ENCODE assay signal across 16 cellular contexts in the genomic region with DNA sequence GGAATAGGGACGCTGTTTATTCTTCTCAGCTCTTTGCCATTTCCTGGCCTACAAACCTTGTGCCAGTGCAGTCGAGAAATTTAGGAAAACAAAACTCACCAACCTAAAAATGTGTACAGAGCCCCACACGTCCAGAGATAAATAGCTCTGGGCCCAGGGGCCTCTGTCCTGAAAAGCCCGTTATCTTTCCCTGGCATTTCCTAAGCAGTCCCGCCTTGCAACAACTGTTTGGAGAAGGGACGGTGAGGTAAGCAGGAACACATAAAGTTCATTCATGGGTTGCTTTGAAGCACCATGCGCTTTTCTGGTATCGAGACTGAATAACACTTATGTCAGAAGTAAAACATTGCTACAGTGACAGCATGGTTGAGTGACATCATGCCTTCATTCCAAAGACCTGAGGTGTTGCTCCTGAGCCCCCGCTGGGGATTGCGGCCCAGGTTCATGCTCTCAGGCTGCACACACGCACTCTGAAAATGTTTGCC.
DNase-seq lines count a peak whose midpoint lies in the region; ATAC-seq and TF ChIP-seq lines count a peak whose summit lies in the region.
"Had no signal": no experiment of that assay in that cellular context is flagged by ENCODE, and none has a peak within 500 bp of the region (broad histone marks: within the 10 kb centered on the region; RNA-seq: fewer than 3 reads in every experiment).

No MANE protein-coding gene starts in this region.

- no peaks in the 10 kb centered on the region for H3K27me3 ChIP-seq in heart right ventricle
- H3K27me3 ChIP-seq in CD8-positive, alpha-beta T cell (ENCODE audit: insufficient read depth, low read length): no peaks in the 10 kb centered on the region

- WGBS in heart right ventricle, 2 donors: 44 to 47% methylated on average over 11 of the region's 11 CpGs

- no peak overlapping the region for H3K27ac Mint-ChIP-seq in T-helper 17 cell
- H3K27ac Mint-ChIP-seq in CD8-positive, alpha-beta T cell: no peak overlapping the region
- no peak overlapping the region for H3K27ac Mint-ChIP-seq in activated naive CD8-positive, alpha-beta T cell treated with anti-CD3 and anti-CD28 coated beads, Interleukin-2, amount 50 U/mL, for 24 hours
- H3K27ac Mint-ChIP-seq: naive B cell had no signal

- no peaks in the 10 kb centered on the region for H3K36me3 Mint-ChIP-seq in T-helper 17 cell (ENCODE audit: low read depth)
- no peaks in the 10 kb centered on the region for H3K36me3 Mint-ChIP-seq in CD8-positive, alpha-beta T cell
- H3K36me3 Mint-ChIP-seq in activated naive CD8-positive, alpha-beta T cell treated with anti-CD3 and anti-CD28 coated beads, Interleukin-2, amount 50 U/mL, for 24 hours (ENCODE audit: low read depth): no peaks in the 10 kb centered on the region

- POLR2A ChIA-PET in CD8-positive, alpha-beta T cell (lab: Charles Lee): no interaction called here

- H3K4me1 Mint-ChIP-seq in T-helper 17 cell: no peaks in the 10 kb centered on the region
- no peaks in the 10 kb centered on the region for H3K4me1 Mint-ChIP-seq in CD8-positive, alpha-beta T cell (ENCODE audit: low read depth)
- H3K4me1 Mint-ChIP-seq in activated naive CD8-positive, alpha-beta T cell treated with anti-CD3 and anti-CD28 coated beads, Interleukin-2, amount 50 U/mL, for 24 hours: no peaks in the 10 kb centered on the region
- H3K4me1 Mint-ChIP-seq: central memory CD8-positive, alpha-beta T cell; naive B cell had no signal

- H3K9me3 ChIP-seq in heart right ventricle (no peaks in the 10 kb centered on the region), T-helper 17 cell (ENCODE audit: control insufficient read depth, low read length, poor library complexity, severe bottlenecking) (no peaks in the 10 kb centered on the region)
- H3K9me3 ChIP-seq in CD8-positive, alpha-beta T cell (ENCODE audit: low read length): no peaks in the 10 kb centered on the region
- H3K9me3 ChIP-seq: HAP-1 had no signal

- H3K4me1 ChIP-seq in heart right ventricle: peaks cover 5 to 33% (median 15%) of the 10 kb centered on the region in 9 donors
- no peaks in the 10 kb centered on the region for H3K4me1 ChIP-seq in CD8-positive, alpha-beta T cell (ENCODE audit: insufficient read depth, low read length)
- H3K4me1 ChIP-seq: HAP-1 had no signal

- no peak overlapping the region for H3K4me3 ChIP-seq in heart right ventricle
- H3K4me3 ChIP-seq in CD8-positive, alpha-beta T cell (ENCODE audit: low read depth, low read length): no peak overlapping the region
- H3K4me3 ChIP-seq: HAP-1 had no signal

- H3K27ac ChIP-seq in heart right ventricle: peak overlapping the region; percentile 51 to 92 (median 76)
- H3K27ac ChIP-seq in CD8-positive, alpha-beta T cell (ENCODE audit: low read depth, low read length): no peak overlapping the region

- TF ChIP-seq CTCF in heart right ventricle (IDR thresholded peaks at IDR 0.05): no peak
- no peak for TF ChIP-seq CTCF in CD8-positive, alpha-beta T cell (IDR thresholded peaks at IDR 0.05)

- ATAC-seq in heart right ventricle (peak in 7 of 8 donors; percentile 40 to 70 (median 54)), T-helper 17 cell (no peak)
- no peak for ATAC-seq in CD8-positive, alpha-beta T cell
- ATAC-seq in activated naive CD8-positive, alpha-beta T cell treated with anti-CD3 and anti-CD28 coated beads, Interleukin-2, amount 50 U/mL, for 24 hours: no peak

- H3K36me3 ChIP-seq in heart right ventricle: no peaks in the 10 kb centered on the region
- no peaks in the 10 kb centered on the region for H3K36me3 ChIP-seq in CD8-positive, alpha-beta T cell (ENCODE audit: insufficient read depth, low read length)
- H3K36me3 ChIP-seq: HAP-1 had no signal

- intact Hi-C loops in heart right ventricle (cut with DNase I): no loop called here
- intact Hi-C loops in CD8-positive, alpha-beta T cell (cut with DNase I, micrococcal nuclease): no loop called here

- H3K27me3 Mint-ChIP-seq in T-helper 17 cell: peaks cover under 1% of the 10 kb centered on the region
- peaks cover 2% of the 10 kb centered on the region for H3K27me3 Mint-ChIP-seq in CD8-positive, alpha-beta T cell (ENCODE audit: low read depth)
- H3K27me3 Mint-ChIP-seq in activated naive CD8-positive, alpha-beta T cell treated with anti-CD3 and anti-CD28 coated beads, Interleukin-2, amount 50 U/mL, for 24 hours: peaks cover 2% of the 10 kb centered on the region

- H3K9me3 Mint-ChIP-seq in CD8-positive, alpha-beta T cell: peaks cover 11% of the 10 kb centered on the region
- H3K9me3 Mint-ChIP-seq in activated naive CD8-positive, alpha-beta T cell treated with anti-CD3 and anti-CD28 coated beads, Interleukin-2, amount 50 U/mL, for 24 hours: no peaks in the 10 kb centered on the region
- H3K9me3 Mint-ChIP-seq: central memory CD8-positive, alpha-beta T cell had no signal

- H3K4me3 Mint-ChIP-seq in T-helper 17 cell: no peak overlapping the region
- H3K4me3 Mint-ChIP-seq in CD8-positive, alpha-beta T cell: no peak overlapping the region
- H3K4me3 Mint-ChIP-seq in activated naive CD8-positive, alpha-beta T cell treated with anti-CD3 and anti-CD28 coated beads, Interleukin-2, amount 50 U/mL, for 24 hours: no peak overlapping the region
- H3K4me3 Mint-ChIP-seq: central memory CD8-positive, alpha-beta T cell; naive B cell had no signal

- CTCF ChIA-PET in CD8-positive, alpha-beta T cell (lab: Charles Lee): no interaction called here

- DNase-seq in Daoy (ENCODE audit: low read depth) (peak; percentile 92), astrocyte of the hippocampus (ENCODE audit: low read depth, low spot score) (peak; percentile 74), heart right ventricle (no peak), renal cortical epithelial cell (ENCODE audit: low read depth) (peak; percentile 40), T-helper 17 cell (no peak), pons (ENCODE audit: low spot score) (no peak)
- no peak for DNase-seq in CD8-positive, alpha-beta T cell
- no peak for DNase-seq in activated naive CD8-positive, alpha-beta T cell treated with anti-CD3 and anti-CD28 coated beads, Interleukin-2, amount 50 U/mL, for 24 hours
- DNase-seq: activated T-cell treated with anti-CD3 and anti-CD28 coated beads, Interleukin-2, amount 50 U/mL, for 48 hours; GDM1; naive B cell; NCI-H1436 treated with DMSO at 0.1 percent for 48 hours; stimulated activated CD4-positive, alpha-beta T cell treated with anti-CD3 and anti-CD28 coated beads, Interleukin-2, amount 100 ng/mL, for 48 hours; substantia nigra had no signal

Comparison
In these comparisons a context has a peak if more than half of its experiments do, and no peak if none do; other contexts are left out.
1. DNase-seq: peak in Daoy (single experiment), astrocyte of the hippocampus (single experiment) and renal cortical epithelial cell (single experiment); none in heart right ventricle (0 of 2), T-helper 17 cell (0 of 3), CD8-positive, alpha-beta T cell (0 of 7), activated naive CD8-positive, alpha-beta T cell treated with anti-CD3 and anti-CD28 coated beads, Interleukin-2, amount 50 U/mL, for 24 hours (single experiment) and pons (single experiment).
2. ATAC-seq: peak in heart right ventricle (7 of 8); none in T-helper 17 cell (single experiment), CD8-positive, alpha-beta T cell (single experiment) and activated naive CD8-positive, alpha-beta T cell treated with anti-CD3 and anti-CD28 coated beads, Interleukin-2, amount 50 U/mL, for 24 hours (single experiment).